In the genomic region with DNA sequence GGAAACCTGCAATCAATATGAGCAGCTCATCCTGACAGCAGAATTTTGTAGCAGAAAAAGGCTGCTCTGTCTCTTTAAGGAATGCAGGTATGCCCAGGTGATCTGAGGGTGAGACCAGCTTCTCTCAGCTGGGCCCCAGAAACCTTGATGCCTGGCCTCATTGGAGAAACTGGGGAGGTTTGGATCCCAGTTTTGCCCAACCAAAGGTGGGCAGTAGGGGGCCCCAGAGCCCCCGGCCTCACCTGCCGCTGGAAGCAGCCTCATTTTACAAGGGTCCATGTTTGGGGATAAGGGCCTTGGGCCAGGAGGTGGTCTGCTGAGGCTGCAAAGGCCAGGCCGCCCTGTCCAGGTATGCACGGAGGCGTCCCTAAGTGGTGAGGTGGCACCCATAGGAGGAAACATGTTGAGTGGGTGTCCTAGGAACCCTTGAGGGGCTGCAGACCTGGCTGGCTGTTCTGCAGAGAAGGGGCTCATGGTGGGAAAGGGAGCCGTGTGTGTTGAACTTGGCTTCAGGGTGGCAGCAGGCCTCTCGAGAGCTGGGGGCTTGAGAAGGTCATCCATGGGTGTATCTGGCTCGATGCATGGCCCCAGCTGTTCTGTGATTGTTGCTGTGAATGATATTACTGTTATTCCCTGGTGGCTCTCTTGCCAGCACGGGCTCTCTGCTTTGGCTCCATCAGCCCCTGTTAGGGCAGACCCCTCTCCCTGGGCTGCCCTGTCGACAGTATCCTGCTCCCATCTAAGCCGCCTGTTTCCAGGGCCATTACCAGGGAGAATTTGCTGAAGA, we compare ENCODE assay signal across 21 cellular contexts.
DNase-seq lines count a peak whose midpoint lies in the region; ATAC-seq, FAIRE-seq and TF ChIP-seq lines count a peak whose summit lies in the region.
"Had no signal": no experiment of that assay in that cellular context is flagged by ENCODE, and none has a peak within 500 bp of the region (broad histone marks: within the 10 kb centered on the region; RNA-seq: fewer than 3 reads in every experiment).

No MANE protein-coding gene starts in this region.

- peaks cover 5% of the 10 kb centered on the region for H3K36me3 Mint-ChIP-seq in endodermal cell (ENCODE audit: low read depth)
- H3K36me3 Mint-ChIP-seq in osteocyte (ENCODE audit: unreplicated experiment): no peaks in the 10 kb centered on the region
- H3K36me3 Mint-ChIP-seq: CD4-positive, alpha-beta memory T cell had no signal

- peaks cover 3% of the 10 kb centered on the region; the same call in 1 of the 2 replicates for H3K9me3 ChIP-seq in Loucy (ENCODE audit: insufficient read depth, low read depth, low read length)
- H3K9me3 ChIP-seq in endodermal cell (ENCODE audit: control insufficient read depth, low read length): no peaks in the 10 kb centered on the region

- no peaks in the 10 kb centered on the region for H3K9me2 ChIP-seq in Loucy (replicated peaks; ENCODE audit: low read depth, low read length)

- H3K27ac ChIP-seq in endodermal cell (ENCODE audit: low read depth, low read length) (no peak overlapping the region), mesendoderm (ENCODE audit: low read depth, low read length) (no peak overlapping the region)
- H3K27ac ChIP-seq: HL-60 had no signal

- no peak overlapping the region for H2BK120ac ChIP-seq in mesendoderm (ENCODE audit: low read depth, low read length)

- no peak overlapping the region for H4K5ac ChIP-seq in mesendoderm (ENCODE audit: low read length)

- H3K79me2 ChIP-seq in Loucy (ENCODE audit: insufficient read depth, low read length) (no peaks in the 10 kb centered on the region), mesendoderm (ENCODE audit: control insufficient read depth, insufficient read depth, low read length) (no peaks in the 10 kb centered on the region)

- no peaks in the 10 kb centered on the region for H4K20me1 ChIP-seq in Loucy (ENCODE audit: insufficient read depth, low read length, poor library complexity, severe bottlenecking)

- H2AFZ ChIP-seq in Loucy (ENCODE audit: low read length): no peak overlapping the region

- no peak for ATAC-seq in HG02870 (IDR thresholded peaks at IDR 0.05; ENCODE audit: unreplicated experiment)
- ATAC-seq: K562 had no signal

- H3K9ac ChIP-seq in Loucy (ENCODE audit: low read depth, low read length, poor library complexity, severe bottlenecking) (no peak overlapping the region), endodermal cell (ENCODE audit: extremely low read depth, low read length, poor library complexity, severe bottlenecking) (no peak overlapping the region), mesendoderm (ENCODE audit: low read length) (no peak overlapping the region)

- H3K56ac ChIP-seq in mesendoderm (ENCODE audit: low read length): no peak overlapping the region

- FAIRE-seq in RCC 7860 (lab: Jason Lieb, UNC): no peak
- FAIRE-seq: A204.1, D721Med, G401.6, GM12892, H54, K562 had no signal

- H3K27me3 Mint-ChIP-seq in endodermal cell (ENCODE audit: insufficient read depth) (peaks cover 19% of the 10 kb centered on the region), osteocyte (ENCODE audit: unreplicated experiment) (no peaks in the 10 kb centered on the region)
- H3K27me3 Mint-ChIP-seq: B cell; CD4-positive, alpha-beta memory T cell had no signal

- H3K36me3 ChIP-seq in Loucy (ENCODE audit: insufficient read depth, low read length): no peaks in the 10 kb centered on the region
- no peaks in the 10 kb centered on the region for H3K36me3 ChIP-seq in endodermal cell (ENCODE audit: control insufficient read depth, insufficient read depth, low read length)
- no peaks in the 10 kb centered on the region for H3K36me3 ChIP-seq in mesendoderm (ENCODE audit: control insufficient read depth, insufficient read depth, low read length)

- 91 to 100% methylated on average over 3 to 11 of the region's 11 CpGs for WGBS in endodermal cell (ENCODE audit: insufficient coverage in 1 of 2, insufficient read length in 1 of 2), 2 experiments
- no CpG with 5 or more reads among the region's 11 CpGs for WGBS in mesendoderm (ENCODE audit: extremely low coverage, insufficient coverage, low lambda C conversion rate)

- H3K27me3 ChIP-seq in Loucy (ENCODE audit: insufficient read depth, low read length, poor library complexity, severe bottlenecking) (no peaks in the 10 kb centered on the region), endodermal cell (ENCODE audit: control insufficient read depth, insufficient read depth, low read length, poor library complexity, severe bottlenecking) (no peaks in the 10 kb centered on the region), mesendoderm (ENCODE audit: insufficient read depth, low read length, poor library complexity) (no peaks in the 10 kb centered on the region)

- H2BK15ac ChIP-seq in mesendoderm (replicated peaks; ENCODE audit: low read depth): no peak overlapping the region

- H3K4ac ChIP-seq in mesendoderm (ENCODE audit: low read depth, low read length): no peak overlapping the region

- H3K9me3 Mint-ChIP-seq in endodermal cell (peaks cover 19% of the 10 kb centered on the region), osteocyte (ENCODE audit: unreplicated experiment) (peaks cover 6% of the 10 kb centered on the region)

- peak; percentile 33 for TF ChIP-seq CTCF in Loucy (conservative IDR thresholded peaks at IDR 0.05; ENCODE audit: low read length)
- TF ChIP-seq CTCF in endodermal cell (conservative IDR thresholded peaks at IDR 0.05): peak; percentile 64
- no peak for TF ChIP-seq CTCF in osteocyte (IDR thresholded peaks at IDR 0.05)

- H3F3A ChIP-seq in Loucy (ENCODE audit: low read depth): no peaks in the 10 kb centered on the region

- peak overlapping the region; percentile 67 for H2AK5ac ChIP-seq in mesendoderm (ENCODE audit: low read length)

- H3K27ac Mint-ChIP-seq in endodermal cell (no peak overlapping the region), osteocyte (ENCODE audit: unreplicated experiment) (no peak overlapping the region)
- H3K27ac Mint-ChIP-seq: B cell; CD4-positive, alpha-beta memory T cell had no signal

- H3K4me2 ChIP-seq in Loucy (ENCODE audit: low read depth, low read length, poor library complexity, severe bottlenecking): no peak overlapping the region
- H3K4me2 ChIP-seq in mesendoderm (ENCODE audit: low read length): no peak overlapping the region

- DNase-seq in endodermal cell: peak; percentile 65
- no peak for DNase-seq in mesendoderm
- peak; percentile 75 for DNase-seq in osteocyte (ENCODE audit: extremely low spot score, unreplicated experiment)
- no peak for DNase-seq in globus pallidus (ENCODE audit: low spot score)
- no peak for DNase-seq in CD1c-positive myeloid dendritic cell (ENCODE audit: extremely low spot score)
- DNase-seq in RCC 7860 (ENCODE audit: low spot score): no peak
- DNase-seq: C1 segment of cervical spinal cord; CD4-positive, alpha-beta memory T cell; DMS153; DMS79 treated with DMSO at 0.1 percent for 48 hours; EL had no signal

- H4K8ac ChIP-seq in mesendoderm (ENCODE audit: low read depth, low read length): no peak overlapping the region

- H3K4me1 Mint-ChIP-seq in endodermal cell: peaks cover 4% of the 10 kb centered on the region
- H3K4me1 Mint-ChIP-seq in osteocyte (ENCODE audit: unreplicated experiment): no peaks in the 10 kb centered on the region
- H3K4me1 Mint-ChIP-seq: B cell; CD4-positive, alpha-beta memory T cell had no signal

- H3K18ac ChIP-seq in mesendoderm (ENCODE audit: low read length): no peak overlapping the region

- H3K4me3 ChIP-seq in Loucy (ENCODE audit: low read length, poor library complexity, severe bottlenecking) (no peak overlapping the region), endodermal cell (ENCODE audit: low read length) (no peak overlapping the region), mesendoderm (ENCODE audit: low read length) (no peak overlapping the region)
- H3K4me3 ChIP-seq: K562 had no signal

- H3K4me1 ChIP-seq in Loucy (ENCODE audit: insufficient read depth, low read length, poor library complexity, severe bottlenecking) (no peaks in the 10 kb centered on the region), endodermal cell (ENCODE audit: control insufficient read depth, insufficient read depth, low read length) (no peaks in the 10 kb centered on the region), mesendoderm (ENCODE audit: control insufficient read depth, low read depth, low read length) (no peaks in the 10 kb centered on the region)

- H3K23ac ChIP-seq in mesendoderm (ENCODE audit: low read length): no peak overlapping the region

- H3K79me1 ChIP-seq in mesendoderm (ENCODE audit: low read length): peaks cover 3% of the 10 kb centered on the region

- H2BK5ac ChIP-seq in mesendoderm (ENCODE audit: low read length): no peak overlapping the region

- H3K4me3 Mint-ChIP-seq in endodermal cell: no peak overlapping the region
- H3K4me3 Mint-ChIP-seq in osteocyte (ENCODE audit: unreplicated experiment): no peak overlapping the region
- H3K4me3 Mint-ChIP-seq: B cell; CD4-positive, alpha-beta memory T cell had no signal

Comparison
In these comparisons a context has a peak if more than half of its experiments do, and no peak if none do; other contexts are left out.
1. DNase-seq: peak in endodermal cell (single experiment) and osteocyte (single experiment); none in mesendoderm (single experiment), globus pallidus (single experiment), CD1c-positive myeloid dendritic cell (single experiment) and RCC 7860 (single experiment).